1 cellular context compared by ENCODE assay signal in the genomic region with DNA sequence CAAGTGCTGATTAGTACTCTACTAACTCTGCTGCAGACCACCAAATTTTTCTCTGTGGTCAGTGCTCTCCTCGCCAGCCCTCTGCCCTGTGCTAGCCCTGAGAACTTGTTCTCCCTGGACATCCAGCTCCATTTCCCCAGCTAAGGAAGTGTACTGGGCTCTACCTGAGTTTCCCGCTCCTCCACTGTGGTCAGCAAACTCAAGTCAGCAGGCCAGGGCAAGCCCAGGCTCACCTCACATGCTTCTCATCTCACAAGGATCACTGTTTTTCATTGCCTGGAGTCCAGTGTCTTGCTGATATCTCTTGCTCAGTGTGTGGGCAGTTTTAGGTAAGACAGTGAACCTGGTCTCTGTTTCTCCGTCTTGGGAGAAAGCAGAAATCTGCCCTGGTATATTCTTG.
TF ChIP-seq lines count a peak whose summit lies in the region.

No MANE protein-coding gene starts in this region.

TF ChIP-seq in H1, 55 proteins besides CTCF, POLR2A, EP300 and RAD21:
- TF ChIP-seq BCL11A (IDR thresholded peaks at IDR 0.05; ENCODE audit: low read depth in 2 of 2, low read length in 2 of 2) (no peak), KDM1A (IDR thresholded peaks at IDR 0.05; ENCODE audit: borderline replicate concordance, low read length) (no peak), EZH2 (IDR thresholded peaks at IDR 0.05; ENCODE audit: low read depth, low read length, severe bottlenecking) (no peak), GABPA (IDR thresholded peaks at IDR 0.05; ENCODE audit: borderline replicate concordance, insufficient read depth, low read length) (no peak), ZNF274 (IDR thresholded peaks at IDR 0.05; ENCODE audit: borderline replicate concordance, extremely low read depth, low read length) (no peak), ASH2L (IDR thresholded peaks at IDR 0.05; ENCODE audit: low read length) (no peak), SP1 (IDR thresholded peaks at IDR 0.05; ENCODE audit: low read depth, low read length) (no peak), BACH1 (IDR thresholded peaks at IDR 0.05; ENCODE audit: low read length) (no peak), CHD1 (IDR thresholded peaks at IDR 0.05; ENCODE audit: low read depth, low read length) (no peak), HDAC2 (IDR thresholded peaks at IDR 0.05; ENCODE audit: borderline replicate concordance in 1 of 2, low read depth in 2 of 2, low read length in 2 of 2) (no peak), TCF12 (IDR thresholded peaks at IDR 0.05; ENCODE audit: low read depth, low read length) (no peak), CBX8 (IDR thresholded peaks at IDR 0.05; ENCODE audit: borderline replicate concordance, low read depth, low read length) (no peak), CEBPB (IDR thresholded peaks at IDR 0.05; ENCODE audit: low read depth, low read length) (no peak)
